In genomic region chr5:140126315-140127012, GRCh38 we compare ENCODE assay signal across 29 cellular contexts.
"Had no signal": no experiment of that assay in that cellular context is flagged by ENCODE, and none has a peak within 500 bp of the region (broad histone marks: within the 10 kb centered on the region; RNA-seq: fewer than 3 reads in every experiment).

No MANE protein-coding gene starts in this region.

- FAIRE-seq: TTC549 had no signal

- H3K4me3 Mint-ChIP-seq: activated CD4-positive, alpha-beta memory T cell treated with anti-CD3 and anti-CD28 coated beads, Interleukin-2, amount 10 ng/mL, durations not matched to agents 7 days and 5 days; activated CD4-positive, alpha-beta T cell treated with anti-CD3 and anti-CD28 coated beads for 36 hours; activated CD8-positive, alpha-beta memory T cell treated with anti-CD3 and anti-CD28 coated beads, Interleukin-2, amount 10 ng/mL, durations not matched to agents 7 days and 5 days; activated naive CD4-positive, alpha-beta T cell treated with anti-CD3 and anti-CD28 coated beads, Interleukin-2, amount 10 ng/mL, durations not matched to agents 7 days and 5 days; activated naive CD8-positive, alpha-beta T cell; activated naive CD8-positive, alpha-beta T cell treated with anti-CD3 and anti-CD28 coated beads, Interleukin-2, amount 50 U/mL, for 24 hours; T-helper 1 cell treated with Interleukin-12 subunit alpha and Interleukin-12 subunit beta and Interleukin-4 antibody, amounts not matched to agents 30 μg/mL and 1 μg/mL, for 36 hours; T-helper 2 cell treated with Interferon-gamma antibody and Interleukin-4, amounts not matched to agents 5 μg/mL and 100 μg/mL, for 36 hours; WTC11 had no signal

- H3K9me3 Mint-ChIP-seq: activated CD4-positive, alpha-beta memory T cell treated with anti-CD3 and anti-CD28 coated beads, Interleukin-2, amount 10 ng/mL, durations not matched to agents 7 days and 5 days; activated naive CD4-positive, alpha-beta T cell treated with anti-CD3 and anti-CD28 coated beads, Interleukin-2, amount 10 ng/mL, durations not matched to agents 7 days and 5 days; activated naive CD8-positive, alpha-beta T cell treated with anti-CD3 and anti-CD28 coated beads, Interleukin-2, amount 50 U/mL, for 24 hours; T-helper 1 cell treated with Interleukin-12 subunit alpha and Interleukin-12 subunit beta and Interleukin-4 antibody, amounts not matched to agents 30 μg/mL and 1 μg/mL, for 36 hours; T-helper 2 cell treated with Interferon-gamma antibody and Interleukin-4, amounts not matched to agents 5 μg/mL and 100 μg/mL, for 36 hours; WTC11 had no signal

- H3K36me3 Mint-ChIP-seq: activated naive CD4-positive, alpha-beta T cell treated with anti-CD3 and anti-CD28 coated beads, Interleukin-2, amount 10 ng/mL, durations not matched to agents 7 days and 5 days; activated naive CD8-positive, alpha-beta T cell; WTC11 had no signal

- DNase-seq: activated CD4-positive, alpha-beta memory T cell treated with anti-CD3 and anti-CD28 coated beads, Interleukin-2, amount 10 ng/mL, durations not matched to agents 7 days and 5 days; activated CD4-positive, alpha-beta T cell treated with anti-CD3 and anti-CD28 coated beads for 36 hours; activated CD8-positive, alpha-beta memory T cell treated with anti-CD3 and anti-CD28 coated beads for 24 hours; activated CD8-positive, alpha-beta memory T cell treated with anti-CD3 and anti-CD28 coated beads, Interleukin-2, amount 10 ng/mL, durations not matched to agents 7 days and 5 days; activated CD8-positive, alpha-beta memory T cell treated with anti-CD3 and anti-CD28 coated beads, Interleukin-2, amount 50 U/mL, for 48 hours; activated effector memory CD4-positive, alpha-beta T cell treated with Interleukin-2 at 50 U/mL for 16 hours; activated naive CD4-positive, alpha-beta T cell treated with anti-CD3 and anti-CD28 coated beads, Interleukin-2, amount 10 ng/mL, durations not matched to agents 7 days and 5 days; activated naive CD8-positive, alpha-beta T cell treated with anti-CD3 and anti-CD28 coated beads, Interleukin-2, amount 50 U/mL, for 24 hours; activated T-cell treated with anti-CD3 and anti-CD28 coated beads, Interleukin-2, amount 50 U/mL, for 48 hours; anterior cingulate cortex; Kasumi-1; KG1; MM.1S; NCI-H1092; NCI-H1436 treated with DMSO at 0.1 percent for 48 hours; NCI-H1694 treated with DMSO at 0.1 percent for 48 hours; NCI-H2029; NCI-H510A; NCI-H526; NCI-H748 treated with DMSO at 0.1 percent for 48 hours; NK-92 treated with Interleukin-12 subunit alpha and Interleukin-12 subunit beta, amount 100 ng/mL, for 24 hours; PC-3; Right ventricle myocardium superior had no signal

- ATAC-seq: activated CD4-positive, alpha-beta T cell treated with anti-CD3 and anti-CD28 coated beads for 36 hours; activated CD4-positive, CD25-positive, alpha-beta regulatory T cell treated with anti-CD3 and anti-CD28 coated beads, Interleukin-2, amount 50 U/mL, for 24 hours; activated CD8-positive, alpha-beta memory T cell treated with anti-CD3 and anti-CD28 coated beads, Interleukin-2, amount 10 ng/mL, durations not matched to agents 7 days and 5 days; activated naive CD8-positive, alpha-beta T cell treated with anti-CD3 and anti-CD28 coated beads, Interleukin-2, amount 50 U/mL, for 24 hours; PC-3; WTC11 had no signal

- H3K27me3 Mint-ChIP-seq: activated CD4-positive, alpha-beta memory T cell treated with anti-CD3 and anti-CD28 coated beads, Interleukin-2, amount 10 ng/mL, durations not matched to agents 7 days and 5 days; activated CD4-positive, alpha-beta T cell treated with anti-CD3 and anti-CD28 coated beads for 36 hours; activated CD8-positive, alpha-beta memory T cell treated with anti-CD3 and anti-CD28 coated beads, Interleukin-2, amount 10 ng/mL, durations not matched to agents 7 days and 5 days; activated naive CD4-positive, alpha-beta T cell treated with anti-CD3 and anti-CD28 coated beads, Interleukin-2, amount 10 ng/mL, durations not matched to agents 7 days and 5 days; activated naive CD8-positive, alpha-beta T cell; activated naive CD8-positive, alpha-beta T cell treated with anti-CD3 and anti-CD28 coated beads, Interleukin-2, amount 50 U/mL, for 24 hours had no signal

- H3K27ac Mint-ChIP-seq: activated CD4-positive, alpha-beta memory T cell treated with anti-CD3 and anti-CD28 coated beads, Interleukin-2, amount 10 ng/mL, durations not matched to agents 7 days and 5 days; activated CD4-positive, alpha-beta T cell treated with anti-CD3 and anti-CD28 coated beads for 36 hours; activated CD8-positive, alpha-beta memory T cell treated with anti-CD3 and anti-CD28 coated beads, Interleukin-2, amount 10 ng/mL, durations not matched to agents 7 days and 5 days; activated naive CD4-positive, alpha-beta T cell treated with anti-CD3 and anti-CD28 coated beads, Interleukin-2, amount 10 ng/mL, durations not matched to agents 7 days and 5 days; activated naive CD8-positive, alpha-beta T cell; activated naive CD8-positive, alpha-beta T cell treated with anti-CD3 and anti-CD28 coated beads, Interleukin-2, amount 50 U/mL, for 24 hours; T-helper 1 cell treated with Interleukin-12 subunit alpha and Interleukin-12 subunit beta and Interleukin-4 antibody, amounts not matched to agents 30 μg/mL and 1 μg/mL, for 36 hours; T-helper 2 cell treated with Interferon-gamma antibody and Interleukin-4, amounts not matched to agents 5 μg/mL and 100 μg/mL, for 36 hours; WTC11 had no signal
